21 cellular contexts compared by ENCODE assay signal in the genomic region with DNA sequence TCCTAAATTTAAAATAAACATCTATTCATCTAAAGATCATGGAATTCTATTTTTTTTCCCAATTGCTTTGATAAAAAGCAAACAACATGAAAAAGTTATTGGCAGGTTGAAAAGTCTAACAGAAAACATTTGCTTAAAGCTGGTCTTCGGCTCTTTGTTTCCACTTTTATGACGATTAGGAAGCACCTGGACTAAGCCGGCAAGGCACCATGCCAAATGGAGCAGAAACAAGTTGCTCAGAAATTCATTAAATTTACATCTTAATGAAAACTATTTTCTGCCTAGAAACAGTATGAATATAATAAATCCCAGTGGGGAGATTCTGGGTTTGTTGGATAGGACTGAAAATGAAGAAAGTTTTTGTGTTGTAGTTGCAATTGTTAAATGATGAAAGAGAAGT. TPM values are rescaled to one million over a fixed set of nuclear protein-coding genes. Genes with fewer than 3 reads are reported as not detected.
A peak's percentile ranks its signal among the peaks of the same experiment; 100 is the strongest.
DNase-seq lines count a peak whose midpoint lies in the region; ATAC-seq lines count a peak whose summit lies in the region.
"Had no signal": no experiment of that assay in that cellular context is flagged by ENCODE, and none has a peak within 500 bp of the region (broad histone marks: within the 10 kb centered on the region; RNA-seq: fewer than 3 reads in every experiment).

No MANE protein-coding gene starts in this region.

- ATAC-seq in GM21786 (IDR thresholded peaks at IDR 0.05; ENCODE audit: unreplicated experiment) (no peak), GM21529 (IDR thresholded peaks at IDR 0.05; ENCODE audit: unreplicated experiment) (no peak)
- ATAC-seq: HepG2 had no signal

- peak; percentile 9 for DNase-seq in DMS153 (lab: John Stamatoyannopoulos, UW)
- no peak for DNase-seq in DMS153 treated with DMSO at 0.1 percent for 48 hours (lab: John Stamatoyannopoulos, UW; ENCODE audit: unreplicated experiment)
- peak; percentile 91 for DNase-seq in NAMALWA (ENCODE audit: low spot score)
- DNase-seq in dermis blood vessel endothelial cell: peak; percentile 88
- DNase-seq in pulmonary artery endothelial cell (ENCODE audit: low read depth, low spot score): peak; percentile 11
- DNase-seq in GDM1 (lab: John Stamatoyannopoulos, UW): no peak
- DNase-seq: AML-193; CD4-positive, CD25-positive, alpha-beta regulatory T cell; COR-L47; DMS 273 treated with DMSO at 0.1 percent for 48 hours; GOT3; KBM-7; NCI-H1436 treated with DMSO at 0.1 percent for 48 hours; NCI-H2029; NCI-H345; NCI-H69; PC-9 had no signal

RNA-seq across cellular contexts. Expression of gene OR9K2, which starts 51.4 kb away (rescaled TPM):
- total RNA-seq in dermis blood vessel endothelial cell (not detected in 2 replicates), pulmonary artery endothelial cell (not detected in 2 replicates)
- total RNA-seq: CD4-positive, CD25-positive, alpha-beta regulatory T cell; HepG2; PC-9; T-helper 1 cell treated with Interleukin-12 subunit alpha and Interleukin-12 subunit beta and Interleukin-4 antibody, amounts not matched to agents 30 ng/mL and 1 ng/mL, for 36 hours had no signal

RNA-seq across cellular contexts. Expression of gene NEUROD4, which starts 55.0 kb away (rescaled TPM):
- total RNA-seq in dermis blood vessel endothelial cell: not detected in 2 replicates
- total RNA-seq in pulmonary artery endothelial cell: not detected in 2 replicates
- total RNA-seq: CD4-positive, CD25-positive, alpha-beta regulatory T cell; HepG2; PC-9; T-helper 1 cell treated with Interleukin-12 subunit alpha and Interleukin-12 subunit beta and Interleukin-4 antibody, amounts not matched to agents 30 ng/mL and 1 ng/mL, for 36 hours had no signal

Comparison
In these comparisons a context has a peak if more than half of its experiments do, and no peak if none do; other contexts are left out.
1. DNase-seq: peak in DMS153 (single experiment), NAMALWA (single experiment), dermis blood vessel endothelial cell (single experiment) and pulmonary artery endothelial cell (single experiment); none in DMS153 treated with DMSO at 0.1 percent for 48 hours (single experiment) and GDM1 (single experiment).